ENCODE assay signal across 14 cellular contexts in genomic region chr10:67539312-67539711, GRCh38.
DNase-seq lines count a peak whose midpoint lies in the region; ATAC-seq and TF ChIP-seq lines count a peak whose summit lies in the region.
"Had no signal": no experiment of that assay in that cellular context is flagged by ENCODE, and none has a peak within 500 bp of the region (broad histone marks: within the 10 kb centered on the region; RNA-seq: fewer than 3 reads in every experiment).

No MANE protein-coding gene starts in this region.

- H3K9me3 ChIP-seq in IMR-90 (ENCODE audit: control insufficient read depth, insufficient read depth, low read length) = no peaks in the 10 kb centered on the region
- no peaks in the 10 kb centered on the region for H3K9me3 ChIP-seq in hepatocyte (ENCODE audit: low read depth)
- no peaks in the 10 kb centered on the region for H3K9me3 ChIP-seq in gastrocnemius medialis
- no peaks in the 10 kb centered on the region for H3K9me3 ChIP-seq in CD4-positive, alpha-beta T cell (ENCODE audit: control insufficient read depth, low read length)

- H3K27me3 ChIP-seq in IMR-90 (ENCODE audit: control insufficient read depth, insufficient read depth, low read length) (no peaks in the 10 kb centered on the region), hepatocyte (peaks cover 3% of the 10 kb centered on the region), gastrocnemius medialis (no peaks in the 10 kb centered on the region)
- H3K27me3 ChIP-seq in CD4-positive, alpha-beta T cell (ENCODE audit: control insufficient read depth, insufficient read depth, low read length) = no peaks in the 10 kb centered on the region

- POLR2A ChIA-PET in IMR-90 (lab: Charles Lee; ENCODE audit: unreplicated experiment) = no interaction called here
- POLR2A ChIA-PET in CD4-positive, alpha-beta T cell (lab: Charles Lee) = no interaction called here

- no peak overlapping the region for H2BK15ac ChIP-seq in IMR-90 (ENCODE audit: low read depth, low read length)

- H4K20me1 ChIP-seq in IMR-90 (ENCODE audit: insufficient read depth, low read length) (no peaks in the 10 kb centered on the region), hepatocyte (ENCODE audit: insufficient read depth, poor library complexity, severe bottlenecking) (no peaks in the 10 kb centered on the region)

- no peak overlapping the region for H3K4me3 Mint-ChIP-seq in CD4-positive, alpha-beta T cell
- H3K4me3 Mint-ChIP-seq: H9 had no signal

- H3K27ac ChIP-seq in IMR-90 (ENCODE audit: insufficient read depth, low read length) (no peak overlapping the region), VCaP (peak overlapping the region; percentile 78), hepatocyte (no peak overlapping the region), gastrocnemius medialis (peak overlapping the region in 2 of 4 donors; percentile 36 to 39)
- no peak overlapping the region for H3K27ac ChIP-seq in CD4-positive, alpha-beta T cell (ENCODE audit: low read depth, low read length)

- no peaks in the 10 kb centered on the region for H3K79me2 ChIP-seq in hepatocyte

- ATAC-seq in IMR-90 (ENCODE audit: low read depth) = no peak
- peak; percentile 93 to 97 for ATAC-seq in gastrocnemius medialis
- ATAC-seq in CD4-positive, alpha-beta T cell (ENCODE audit: poor library complexity) = no peak
- ATAC-seq: Panc1 had no signal

- no peak overlapping the region for H2AK5ac ChIP-seq in IMR-90 (ENCODE audit: low read depth, low read length)

- H2BK20ac ChIP-seq in IMR-90 (ENCODE audit: low read depth, low read length) = no peak overlapping the region

- no peak overlapping the region for H3K23ac ChIP-seq in IMR-90 (ENCODE audit: low read depth, low read length)

- TF ChIP-seq POLR2A in IMR-90 (IDR thresholded peaks at IDR 0.05; ENCODE audit: low read depth, low read length) = no peak
- TF ChIP-seq POLR2A in gastrocnemius medialis (IDR thresholded peaks at IDR 0.05) = no peak

- H3K4me1 ChIP-seq in IMR-90 (ENCODE audit: control insufficient read depth, insufficient read depth, low read length) = no peaks in the 10 kb centered on the region; the same call in 1 of the 2 replicates
- peaks cover 8% of the 10 kb centered on the region for H3K4me1 ChIP-seq in hepatocyte (ENCODE audit: insufficient read depth)
- peaks cover 11 to 13% of the 10 kb centered on the region in 2 donors for H3K4me1 ChIP-seq in gastrocnemius medialis

- no peak overlapping the region for H4K91ac ChIP-seq in IMR-90 (ENCODE audit: insufficient read depth, low read depth, low read length)

- CTCF ChIA-PET in IMR-90 (lab: Yijun Ruan, JAX) = interaction anchor here (0.8 kb wide), 1 partner anchor 12 kb away, joined by 3 read pairs; no protein-coding TSS in a partner anchor
- CTCF ChIA-PET in CD4-positive, alpha-beta T cell (lab: Charles Lee) = no interaction called here

- no peak overlapping the region for H3K56ac ChIP-seq in IMR-90 (ENCODE audit: extremely low read depth, insufficient read depth, low read length)

- H2BK120ac ChIP-seq in IMR-90 (ENCODE audit: low read depth, low read length) = no peak overlapping the region

- peaks cover 15% of the 10 kb centered on the region for H3K4me1 Mint-ChIP-seq in CD4-positive, alpha-beta T cell (ENCODE audit: low read depth)
- H3K4me1 Mint-ChIP-seq: H9 had no signal

- H3K36me3 ChIP-seq in IMR-90 (ENCODE audit: control insufficient read depth, insufficient read depth, low read length) = no peaks in the 10 kb centered on the region
- no peaks in the 10 kb centered on the region for H3K36me3 ChIP-seq in hepatocyte (replicated peaks; ENCODE audit: insufficient read depth, low read depth)
- no peaks in the 10 kb centered on the region for H3K36me3 ChIP-seq in gastrocnemius medialis

- in situ Hi-C loops in IMR-90 (cut with MboI; ENCODE audit: low sequenced_read_pairs) (no loop called here), gastrocnemius medialis (cut with MboI; ENCODE audit: low sequenced_read_pairs in 4 of 4) (no loop called here)

- H2BK5ac ChIP-seq in IMR-90 (ENCODE audit: low read depth, low read length, poor library complexity, severe bottlenecking) = no peak overlapping the region

- TF ChIP-seq RAD21 in IMR-90 (IDR thresholded peaks at IDR 0.05; ENCODE audit: low read length) = no peak

- no peak overlapping the region for H3K9ac ChIP-seq in IMR-90 (ENCODE audit: low read depth, low read length)

- dilution Hi-C loops in IMR-90 (cut with HindIII; ENCODE audit: low sequenced_read_pairs, unreplicated experiment) = no loop called here

- H3K4me2 ChIP-seq in IMR-90 (ENCODE audit: low read depth, low read length) (no peak overlapping the region), hepatocyte (peak overlapping the region; percentile 36)

- TF ChIP-seq CTCF in IMR-90 (conservative IDR thresholded peaks at IDR 0.05; ENCODE audit: low read depth, low read length) (no peak), VCaP (conservative IDR thresholded peaks at IDR 0.05) (no peak), hepatocyte (IDR thresholded peaks at IDR 0.05; ENCODE audit: poor library complexity) (no peak), gastrocnemius medialis (IDR thresholded peaks at IDR 0.05 in 4 of 5, conservative IDR thresholded peaks at IDR 0.05 in 1 of 5) (no peak)
- TF ChIP-seq CTCF in CD4-positive, alpha-beta T cell (IDR thresholded peaks at IDR 0.05) = no peak

- H3K27ac Mint-ChIP-seq in CD4-positive, alpha-beta T cell = no peak overlapping the region
- H3K27ac Mint-ChIP-seq: H9 had no signal

- H4K5ac ChIP-seq in IMR-90 (ENCODE audit: low read depth, low read length) = no peak overlapping the region

- intact Hi-C loops in IMR-90 (cut with micrococcal nuclease) = no loop called here
- intact Hi-C loops in gastrocnemius medialis (cut with DNase I; ENCODE audit: low total_unique reads) = no loop called here
- intact Hi-C loops in CD4-positive, alpha-beta T cell (cut with DNase I, micrococcal nuclease) = no loop called here

- H2AK9ac ChIP-seq in IMR-90 (replicated peaks; ENCODE audit: low read depth, low read length, poor library complexity) = peak overlapping the region; percentile 24

- no peak overlapping the region for H3K4ac ChIP-seq in IMR-90 (ENCODE audit: low read depth, low read length)

- H3K36me3 Mint-ChIP-seq in CD4-positive, alpha-beta T cell (ENCODE audit: low read depth) = no peaks in the 10 kb centered on the region

- H3K79me1 ChIP-seq in IMR-90 (ENCODE audit: low read depth in 1 of 2, low read length in 2 of 2) = no peaks in the 10 kb centered on the region

- WGBS in IMR-90 (ENCODE audit: extremely low coverage in 2 of 2, insufficient read length in 1 of 2), 2 experiments = no CpG with 5 or more reads among the region's 6 CpGs
- 54% methylated on average over 6 of the region's 6 CpGs for WGBS in hepatocyte (ENCODE audit: low lambda C conversion rate, missing lambda C conversion rate)

- H3K14ac ChIP-seq in IMR-90 (replicated peaks; ENCODE audit: low read depth, low read length) = no peak overlapping the region

- no peaks in the 10 kb centered on the region for H3K9me3 Mint-ChIP-seq in CD4-positive, alpha-beta T cell
- H3K9me3 Mint-ChIP-seq: H9 had no signal

- DNase-seq in IMR-90 = peak; percentile 1
- DNase-seq in hepatocyte (ENCODE audit: low spot score) = peak; percentile 4
- DNase-seq in gastrocnemius medialis = peak; percentile 53 to 58
- no peak for DNase-seq in CD4-positive, alpha-beta T cell
- no peak for DNase-seq in stimulated activated CD4-positive, alpha-beta T cell treated with anti-CD3 and anti-CD28 coated beads, Interleukin-2, amount 100 ng/mL, for 24 hours
- DNase-seq in NOMO-1 treated with DMSO at 0.1 percent for 48 hours (lab: John Stamatoyannopoulos, UW; ENCODE audit: unreplicated experiment) = no peak
- DNase-seq: ACHN, Calu3, H9, NCI-H1436, NCI-H2081, NCI-H774 had no signal

- H2AFZ ChIP-seq in IMR-90 (replicated peaks; ENCODE audit: low read length, poor library complexity) (peak overlapping the region; percentile 7), hepatocyte (no peak overlapping the region)

- H3K4me3 ChIP-seq in IMR-90 (ENCODE audit: insufficient read depth, low read depth, low read length) (no peak overlapping the region), hepatocyte (no peak overlapping the region), gastrocnemius medialis (peak overlapping the region in 2 of 4 donors; percentile 12 to 36)

- H3K27me3 Mint-ChIP-seq in CD4-positive, alpha-beta T cell = peaks cover 6% of the 10 kb centered on the region

- H3K9me1 ChIP-seq in IMR-90 (ENCODE audit: insufficient read depth, low read length) = no peaks in the 10 kb centered on the region

- no peak overlapping the region for H4K8ac ChIP-seq in IMR-90 (ENCODE audit: low read depth in 2 of 2, low read length in 2 of 2)

- H3K9me2 ChIP-seq in hepatocyte (replicated peaks; ENCODE audit: insufficient read depth) = no peaks in the 10 kb centered on the region

- no peak overlapping the region for H3K18ac ChIP-seq in IMR-90 (ENCODE audit: low read depth, low read length)

- no TSS peak for BruUV-seq in IMR-90 (replicated peaks; lab: Mats Ljungman, UMichigan)

TF ChIP-seq in IMR-90, 13 proteins besides CTCF, POLR2A, EP300 and RAD21 (continues in another document):
- TF ChIP-seq RCOR1 (IDR thresholded peaks at IDR 0.05; ENCODE audit: insufficient replicate concordance, low read length) (no peak), NFE2L2 (IDR thresholded peaks at IDR 0.05; ENCODE audit: low read depth, low read length) (no peak), MAFK (IDR thresholded peaks at IDR 0.05; ENCODE audit: low read depth, low read length) (no peak), SMC3 (IDR thresholded peaks at IDR 0.05; ENCODE audit: low read depth, low read length) (no peak), ELK1 (IDR thresholded peaks at IDR 0.05; ENCODE audit: borderline replicate concordance, low read depth, low read length) (no peak), CEBPB (IDR thresholded peaks at IDR 0.05; ENCODE audit: low read depth, low read length) (no peak), FOS (IDR thresholded peaks at IDR 0.05; ENCODE audit: low read depth, low read length) (no peak), BHLHE40 (IDR thresholded peaks at IDR 0.05; ENCODE audit: low read depth, low read length) (no peak), MXI1 (IDR thresholded peaks at IDR 0.05; ENCODE audit: borderline replicate concordance, low read depth, low read length) (no peak)

Comparison
In these comparisons a context has a peak if more than half of its experiments do, and no peak if none do; other contexts are left out.
1. ATAC-seq: peak in gastrocnemius medialis (2 of 2); none in IMR-90 (single experiment) and CD4-positive, alpha-beta T cell (single experiment).
2. DNase-seq: peak in IMR-90 (single experiment), hepatocyte (single experiment) and gastrocnemius medialis (2 of 2); none in CD4-positive, alpha-beta T cell (0 of 10), stimulated activated CD4-positive, alpha-beta T cell treated with anti-CD3 and anti-CD28 coated beads, Interleukin-2, amount 100 ng/mL, for 24 hours (0 of 2) and NOMO-1 treated with DMSO at 0.1 percent for 48 hours (single experiment).